1 cellular context compared by ENCODE assay signal in genomic region chr12:121668750-121669524, GRCh38.
A peak's percentile ranks its signal among the peaks of the same experiment; 100 is the strongest.
TF ChIP-seq lines count a peak whose summit lies in the region.

No MANE protein-coding gene starts in this region.

TF ChIP-seq in HepG2, 621 proteins besides CTCF, POLR2A, EP300 and RAD21 (continued from another document):
- TF ChIP-seq, protein P1, sequence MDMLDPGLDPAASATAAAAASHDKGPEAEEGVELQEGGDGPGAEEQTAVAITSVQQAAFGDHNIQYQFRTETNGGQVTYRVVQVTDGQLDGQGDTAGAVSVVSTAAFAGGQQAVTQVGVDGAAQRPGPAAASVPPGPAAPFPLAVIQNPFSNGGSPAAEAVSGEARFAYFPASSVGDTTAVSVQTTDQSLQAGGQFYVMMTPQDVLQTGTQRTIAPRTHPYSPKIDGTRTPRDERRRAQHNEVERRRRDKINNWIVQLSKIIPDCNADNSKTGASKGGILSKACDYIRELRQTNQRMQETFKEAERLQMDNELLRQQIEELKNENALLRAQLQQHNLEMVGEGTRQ (IDR thresholded peaks at IDR 0.05; ENCODE audit: low read depth, low read length): no peak
- TF ChIP-seq, protein P1 (CRISPR knock-in tag; IDR thresholded peaks at IDR 0.05; ENCODE audit: borderline replicate concordance): no peak
- TF ChIP-seq NFE2L2 (IDR thresholded peaks at IDR 0.05; ENCODE audit: low read length) (no peak), KMT2A (CRISPR knock-in tag; IDR thresholded peaks at IDR 0.05) (no peak), ZNF619 (CRISPR knock-in tag; IDR thresholded peaks at IDR 0.05) (no peak), ZFY (CRISPR knock-in tag; IDR thresholded peaks at IDR 0.05) (peak; percentile 39; the same call in 1 of the 2 replicates), ZBTB38 (CRISPR knock-in tag; IDR thresholded peaks at IDR 0.05) (0 out of 2 replicates have a peak, but pooled peaks have one; percentile 21), TBP (CRISPR knock-in tag; IDR thresholded peaks at IDR 0.05) (no peak), ZNF263 (CRISPR knock-in tag; IDR thresholded peaks at IDR 0.05) (peak; percentile 84), ZNF598 (CRISPR knock-in tag; IDR thresholded peaks at IDR 0.05; ENCODE audit: borderline replicate concordance) (no peak), PRDM4 (CRISPR knock-in tag; IDR thresholded peaks at IDR 0.05; ENCODE audit: borderline replicate concordance) (no peak), RAD51 (IDR thresholded peaks at IDR 0.05; ENCODE audit: borderline replicate concordance) (no peak), SP4 (CRISPR knock-in tag; IDR thresholded peaks at IDR 0.05) (no peak), ARID2 (CRISPR knock-in tag; IDR thresholded peaks at IDR 0.05; ENCODE audit: borderline replicate concordance) (0 out of 2 replicates have a peak, but pooled peaks have one; percentile 41), IKZF4 (CRISPR knock-in tag; IDR thresholded peaks at IDR 0.05; ENCODE audit: borderline replicate concordance, low read depth, not compliant biosample characterization) (no peak)
TF ChIP-seq in HepG2: peak in this region for 15.
